ENCODE assay signal across 16 cellular contexts in genomic region chr7:8057566-8057965, GRCh38.
DNase-seq lines count a peak whose midpoint lies in the region; ATAC-seq, FAIRE-seq and TF ChIP-seq lines count a peak whose summit lies in the region.
"Had no signal": no experiment of that assay in that cellular context is flagged by ENCODE, and none has a peak within 500 bp of the region (broad histone marks: within the 10 kb centered on the region; RNA-seq: fewer than 3 reads in every experiment).

No MANE protein-coding gene starts in this region.

- H3K4me3 Mint-ChIP-seq in activated naive CD8-positive, alpha-beta T cell, result no peak overlapping the region
- H3K4me3 Mint-ChIP-seq in activated naive CD8-positive, alpha-beta T cell treated with anti-CD3 and anti-CD28 coated beads for 36 hours, result no peak overlapping the region
- H3K4me3 Mint-ChIP-seq in astrocyte (ENCODE audit: unreplicated experiment), result no peak overlapping the region
- H3K4me3 Mint-ChIP-seq: B cell; CD4-positive, alpha-beta memory T cell had no signal

- TF ChIP-seq CTCF in astrocyte (IDR thresholded peaks at IDR 0.05; ENCODE audit: insufficient read depth, low read depth, low read length) (no peak), breast epithelium (IDR thresholded peaks at IDR 0.05) (no peak)

- H3K9me3 ChIP-seq in astrocyte (ENCODE audit: insufficient read depth, low read depth, low read length) (no peaks in the 10 kb centered on the region), breast epithelium (no peaks in the 10 kb centered on the region)
- H3K9me3 ChIP-seq: Caco-2 had no signal

- DNase-seq in activated naive CD8-positive, alpha-beta T cell treated with anti-CD3 and anti-CD28 coated beads for 36 hours, result no peak
- peak; percentile 18 for DNase-seq in OCI-M1 (lab: John Stamatoyannopoulos, UW)
- DNase-seq in astrocyte (ENCODE audit: low read depth), result no peak
- DNase-seq in breast epithelium (ENCODE audit: low spot score in 2 of 2), result no peak
- DNase-seq in D341Med (ENCODE audit: low spot score), result no peak
- DNase-seq: C1 segment of cervical spinal cord; Caco-2; CD4-positive, alpha-beta memory T cell; DMS 273 treated with DMSO at 0.1 percent for 48 hours; GM23248 had no signal

- peak; percentile 54 for FAIRE-seq in astrocyte (lab: Jason Lieb, UNC)
- FAIRE-seq: A204.1, GM18507 had no signal

- intact Hi-C loops in breast epithelium (cut with DNase I; ENCODE audit: low total_unique reads), result no loop called here

- peaks cover 8% of the 10 kb centered on the region for H3K4me1 Mint-ChIP-seq in activated naive CD8-positive, alpha-beta T cell (ENCODE audit: low read depth)
- H3K4me1 Mint-ChIP-seq in activated naive CD8-positive, alpha-beta T cell treated with anti-CD3 and anti-CD28 coated beads for 36 hours, result peaks cover 12% of the 10 kb centered on the region
- H3K4me1 Mint-ChIP-seq in astrocyte (ENCODE audit: low read depth, unreplicated experiment), result peaks cover 6% of the 10 kb centered on the region

- no peak overlapping the region for H3K27ac ChIP-seq in astrocyte (ENCODE audit: low read depth, low read length)
- H3K27ac ChIP-seq in breast epithelium, result no peak overlapping the region
- H3K27ac ChIP-seq: GM23248 had no signal

- H3K27ac Mint-ChIP-seq in activated naive CD8-positive, alpha-beta T cell, result peak overlapping the region; percentile 1
- H3K27ac Mint-ChIP-seq in activated naive CD8-positive, alpha-beta T cell treated with anti-CD3 and anti-CD28 coated beads for 36 hours, result no peak overlapping the region
- H3K27ac Mint-ChIP-seq in astrocyte (ENCODE audit: unreplicated experiment), result no peak overlapping the region
- H3K27ac Mint-ChIP-seq: B cell had no signal

- no peak for ATAC-seq in HG03457 (IDR thresholded peaks at IDR 0.05; ENCODE audit: unreplicated experiment)
- ATAC-seq: HCT116 had no signal

- peaks cover 12% of the 10 kb centered on the region for H3K36me3 Mint-ChIP-seq in activated naive CD8-positive, alpha-beta T cell
- H3K36me3 Mint-ChIP-seq in activated naive CD8-positive, alpha-beta T cell treated with anti-CD3 and anti-CD28 coated beads for 36 hours, result peaks cover 18% of the 10 kb centered on the region
- H3K36me3 Mint-ChIP-seq in astrocyte (ENCODE audit: low read depth, unreplicated experiment), result peaks cover 7% of the 10 kb centered on the region

- H3K27me3 ChIP-seq in astrocyte (ENCODE audit: insufficient read depth, low read length), result no peaks in the 10 kb centered on the region
- no peaks in the 10 kb centered on the region for H3K27me3 ChIP-seq in breast epithelium

- H3K79me2 ChIP-seq in astrocyte (ENCODE audit: insufficient read depth, low read length), result no peaks in the 10 kb centered on the region

- H3K9ac ChIP-seq in astrocyte (ENCODE audit: low read length), result no peak overlapping the region
- H3K9ac ChIP-seq: GM23248 had no signal

- H3K36me3 ChIP-seq in astrocyte (ENCODE audit: insufficient read depth, low read length), result no peaks in the 10 kb centered on the region
- H3K36me3 ChIP-seq in breast epithelium, result no peaks in the 10 kb centered on the region

- H3K4me1 ChIP-seq in astrocyte (ENCODE audit: insufficient read depth, low read length) (no peaks in the 10 kb centered on the region), breast epithelium (no peaks in the 10 kb centered on the region)
- H3K4me1 ChIP-seq: Caco-2 had no signal

- H3K27me3 Mint-ChIP-seq in activated naive CD8-positive, alpha-beta T cell, result no peaks in the 10 kb centered on the region
- H3K27me3 Mint-ChIP-seq in activated naive CD8-positive, alpha-beta T cell treated with anti-CD3 and anti-CD28 coated beads for 36 hours, result no peaks in the 10 kb centered on the region
- H3K27me3 Mint-ChIP-seq in astrocyte (ENCODE audit: low read depth, unreplicated experiment), result no peaks in the 10 kb centered on the region
- H3K27me3 Mint-ChIP-seq: B cell; CD4-positive, alpha-beta memory T cell had no signal

- H2AFZ ChIP-seq in astrocyte (ENCODE audit: low read depth, low read length), result no peak overlapping the region
- H2AFZ ChIP-seq: GM23248 had no signal

- no peaks in the 10 kb centered on the region for H3K9me3 Mint-ChIP-seq in activated naive CD8-positive, alpha-beta T cell (ENCODE audit: low read depth)
- H3K9me3 Mint-ChIP-seq in activated naive CD8-positive, alpha-beta T cell treated with anti-CD3 and anti-CD28 coated beads for 36 hours, result no peaks in the 10 kb centered on the region
- H3K9me3 Mint-ChIP-seq in astrocyte (ENCODE audit: unreplicated experiment), result peaks cover under 1% of the 10 kb centered on the region

- H4K20me1 ChIP-seq in astrocyte (ENCODE audit: insufficient read depth, low read length), result no peaks in the 10 kb centered on the region

- H3K4me3 ChIP-seq in astrocyte (ENCODE audit: insufficient read depth, low read depth, low read length) (no peak overlapping the region), breast epithelium (no peak overlapping the region)
- H3K4me3 ChIP-seq: GM23248 had no signal

- no peak overlapping the region for H3K4me2 ChIP-seq in astrocyte (ENCODE audit: low read length)

- no peak for TF ChIP-seq POLR2A in breast epithelium (IDR thresholded peaks at IDR 0.05)
